Comparison of ENCODE assay signal across 2 cellular contexts in genomic region chr17:49910858-49911204, GRCh38.
TF ChIP-seq lines count a peak whose summit lies in the region.

No MANE protein-coding gene starts in this region.

TF ChIP-seq in H1, 55 proteins besides CTCF, POLR2A, EP300 and RAD21:
- TF ChIP-seq SP1 (IDR thresholded peaks at IDR 0.05; ENCODE audit: low read depth, low read length), result 0 out of 2 replicates have a peak, but pooled peaks have one; percentile 22
- TF ChIP-seq JUN (IDR thresholded peaks at IDR 0.05; ENCODE audit: low read depth, low read length), result no peak
TF ChIP-seq in H1: peak in this region for 1.

TF ChIP-seq in neural cell, 6 proteins besides CTCF, POLR2A, EP300 and RAD21:
- no peak for TF ChIP-seq EZH2 (IDR thresholded peaks at IDR 0.05; ENCODE audit: borderline replicate concordance, insufficient read depth, low read length, poor library complexity, severe bottlenecking)
- TF ChIP-seq POLR2AphosphoS5 (IDR thresholded peaks at IDR 0.05), result no peak
- no peak for TF ChIP-seq SMC3 (conservative IDR thresholded peaks at IDR 0.05; ENCODE audit: poor library complexity)
- TF ChIP-seq REST (IDR thresholded peaks at IDR 0.05; ENCODE audit: borderline replicate concordance), result no peak
- no peak for TF ChIP-seq MXI1 (conservative IDR thresholded peaks at IDR 0.05; ENCODE audit: poor library complexity, severe bottlenecking)
- TF ChIP-seq TAF1 (IDR thresholded peaks at IDR 0.05; ENCODE audit: low read depth), result no peak
